In genomic region chr12:56461235-56462159, GRCh38 we compare ENCODE assay signal across 1 cellular context.
TF ChIP-seq lines count a peak whose summit lies in the region.

No MANE protein-coding gene starts in this region.

TF ChIP-seq in HepG2, 621 proteins besides CTCF, POLR2A, EP300 and RAD21:
- no peak for TF ChIP-seq ZNF329 (CRISPR knock-in tag; IDR thresholded peaks at IDR 0.05; ENCODE audit: low read depth)
- TF ChIP-seq TEAD3 (CRISPR knock-in tag; optimal IDR thresholded peaks at IDR 0.05; ENCODE audit: borderline replicate concordance), result peak; percentile 93
- peak; percentile 59; the same call in 1 of the 2 replicates for TF ChIP-seq NFE2L2 (IDR thresholded peaks at IDR 0.05; ENCODE audit: low read length)
- 0 out of 2 replicates have a peak, but pooled peaks have one; percentile 20 for TF ChIP-seq JUNB (CRISPR knock-in tag; IDR thresholded peaks at IDR 0.05; ENCODE audit: borderline replicate concordance)
- TF ChIP-seq RARA (CRISPR knock-in tag; IDR thresholded peaks at IDR 0.05), result peak; percentile 56
- TF ChIP-seq, protein P1, sequence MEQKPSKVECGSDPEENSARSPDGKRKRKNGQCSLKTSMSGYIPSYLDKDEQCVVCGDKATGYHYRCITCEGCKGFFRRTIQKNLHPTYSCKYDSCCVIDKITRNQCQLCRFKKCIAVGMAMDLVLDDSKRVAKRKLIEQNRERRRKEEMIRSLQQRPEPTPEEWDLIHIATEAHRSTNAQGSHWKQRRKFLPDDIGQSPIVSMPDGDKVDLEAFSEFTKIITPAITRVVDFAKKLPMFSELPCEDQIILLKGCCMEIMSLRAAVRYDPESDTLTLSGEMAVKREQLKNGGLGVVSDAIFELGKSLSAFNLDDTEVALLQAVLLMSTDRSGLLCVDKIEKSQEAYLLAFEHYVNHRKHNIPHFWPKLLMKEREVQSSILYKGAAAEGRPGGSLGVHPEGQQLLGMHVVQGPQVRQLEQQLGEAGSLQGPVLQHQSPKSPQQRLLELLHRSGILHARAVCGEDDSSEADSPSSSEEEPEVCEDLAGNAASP (CRISPR knock-in tag; IDR thresholded peaks at IDR 0.05; ENCODE audit: borderline replicate concordance), result peak; percentile 59; the same call in 1 of the 2 replicates
- TF ChIP-seq, protein P2, sequence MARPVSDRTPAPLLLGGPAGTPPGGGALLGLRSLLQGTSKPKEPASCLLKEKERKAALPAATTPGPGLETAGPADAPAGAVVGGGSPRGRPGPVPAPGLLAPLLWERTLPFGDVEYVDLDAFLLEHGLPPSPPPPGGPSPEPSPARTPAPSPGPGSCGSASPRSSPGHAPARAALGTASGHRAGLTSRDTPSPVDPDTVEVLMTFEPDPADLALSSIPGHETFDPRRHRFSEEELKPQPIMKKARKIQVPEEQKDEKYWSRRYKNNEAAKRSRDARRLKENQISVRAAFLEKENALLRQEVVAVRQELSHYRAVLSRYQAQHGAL (CRISPR knock-in tag; IDR thresholded peaks at IDR 0.05; ENCODE audit: not compliant biosample characterization), result no peak
- TF ChIP-seq ZBTB4 (CRISPR knock-in tag; IDR thresholded peaks at IDR 0.05; ENCODE audit: borderline replicate concordance), result no peak
- TF ChIP-seq PITX1 (CRISPR knock-in tag; IDR thresholded peaks at IDR 0.05), result peak; percentile 61; the same call in 1 of the 2 replicates
- no peak for TF ChIP-seq ZBTB42 (CRISPR knock-in tag; IDR thresholded peaks at IDR 0.05)
- TF ChIP-seq NR2F6 (IDR thresholded peaks at IDR 0.05), result peak; percentile 21; the same call in 1 of the 2 replicates
- peak; percentile 43 for TF ChIP-seq NR2F6 (CRISPR knock-in tag; IDR thresholded peaks at IDR 0.05)
- TF ChIP-seq PHB2 (IDR thresholded peaks at IDR 0.05; ENCODE audit: partially characterized antibody), result no peak
- TF ChIP-seq ZNF138 (CRISPR knock-in tag; IDR thresholded peaks at IDR 0.05; ENCODE audit: low read depth), result no peak
- TF ChIP-seq GATAD2A (CRISPR knock-in tag; IDR thresholded peaks at IDR 0.05), result peak; percentile 28; the same call in 1 of the 2 replicates
- peak; percentile 48; the same call in 1 of the 2 replicates for TF ChIP-seq ZMYM3 (CRISPR knock-in tag; IDR thresholded peaks at IDR 0.05)
- TF ChIP-seq, protein P3, sequence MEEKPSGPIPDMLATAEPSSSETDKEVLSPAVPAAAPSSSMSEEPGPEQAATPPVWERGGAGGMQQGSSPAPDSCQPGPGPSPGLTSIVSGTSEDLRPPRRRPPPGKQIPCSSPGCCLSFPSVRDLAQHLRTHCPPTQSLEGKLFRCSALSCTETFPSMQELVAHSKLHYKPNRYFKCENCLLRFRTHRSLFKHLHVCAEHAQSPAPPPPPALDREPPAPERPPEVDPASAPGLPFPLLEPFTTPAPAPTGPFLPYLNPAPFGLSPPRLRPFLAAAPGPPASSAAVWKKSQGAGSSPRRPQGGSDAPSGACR (CRISPR knock-in tag; IDR thresholded peaks at IDR 0.05), result no peak
- no peak for TF ChIP-seq GATAD1 (CRISPR knock-in tag; IDR thresholded peaks at IDR 0.05)
- TF ChIP-seq ZNF569 (CRISPR knock-in tag; IDR thresholded peaks at IDR 0.05; ENCODE audit: borderline replicate concordance), result no peak
- TF ChIP-seq BHLHE40 (IDR thresholded peaks at IDR 0.05; ENCODE audit: low read length), result peak; percentile 86
- 0 out of 2 replicates have a peak, but pooled peaks have one; percentile 39 for TF ChIP-seq POGZ (CRISPR knock-in tag; IDR thresholded peaks at IDR 0.05)
- TF ChIP-seq, protein P4, sequence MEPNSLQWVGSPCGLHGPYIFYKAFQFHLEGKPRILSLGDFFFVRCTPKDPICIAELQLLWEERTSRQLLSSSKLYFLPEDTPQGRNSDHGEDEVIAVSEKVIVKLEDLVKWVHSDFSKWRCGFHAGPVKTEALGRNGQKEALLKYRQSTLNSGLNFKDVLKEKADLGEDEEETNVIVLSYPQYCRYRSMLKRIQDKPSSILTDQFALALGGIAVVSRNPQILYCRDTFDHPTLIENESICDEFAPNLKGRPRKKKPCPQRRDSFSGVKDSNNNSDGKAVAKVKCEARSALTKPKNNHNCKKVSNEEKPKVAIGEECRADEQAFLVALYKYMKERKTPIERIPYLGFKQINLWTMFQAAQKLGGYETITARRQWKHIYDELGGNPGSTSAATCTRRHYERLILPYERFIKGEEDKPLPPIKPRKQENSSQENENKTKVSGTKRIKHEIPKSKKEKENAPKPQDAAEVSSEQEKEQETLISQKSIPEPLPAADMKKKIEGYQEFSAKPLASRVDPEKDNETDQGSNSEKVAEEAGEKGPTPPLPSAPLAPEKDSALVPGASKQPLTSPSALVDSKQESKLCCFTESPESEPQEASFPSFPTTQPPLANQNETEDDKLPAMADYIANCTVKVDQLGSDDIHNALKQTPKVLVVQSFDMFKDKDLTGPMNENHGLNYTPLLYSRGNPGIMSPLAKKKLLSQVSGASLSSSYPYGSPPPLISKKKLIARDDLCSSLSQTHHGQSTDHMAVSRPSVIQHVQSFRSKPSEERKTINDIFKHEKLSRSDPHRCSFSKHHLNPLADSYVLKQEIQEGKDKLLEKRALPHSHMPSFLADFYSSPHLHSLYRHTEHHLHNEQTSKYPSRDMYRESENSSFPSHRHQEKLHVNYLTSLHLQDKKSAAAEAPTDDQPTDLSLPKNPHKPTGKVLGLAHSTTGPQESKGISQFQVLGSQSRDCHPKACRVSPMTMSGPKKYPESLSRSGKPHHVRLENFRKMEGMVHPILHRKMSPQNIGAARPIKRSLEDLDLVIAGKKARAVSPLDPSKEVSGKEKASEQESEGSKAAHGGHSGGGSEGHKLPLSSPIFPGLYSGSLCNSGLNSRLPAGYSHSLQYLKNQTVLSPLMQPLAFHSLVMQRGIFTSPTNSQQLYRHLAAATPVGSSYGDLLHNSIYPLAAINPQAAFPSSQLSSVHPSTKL (CRISPR knock-in tag; IDR thresholded peaks at IDR 0.05), result peak; percentile 32; the same call in 1 of the 2 replicates
- peak in 1 of 2 experiments; percentile 68; a peak in 2 of 4 replicates for TF ChIP-seq NR2F1 (CRISPR knock-in tag; IDR thresholded peaks at IDR 0.05)
- TF ChIP-seq SALL1 (CRISPR knock-in tag; IDR thresholded peaks at IDR 0.05), result peak; percentile 47; the same call in 1 of the 2 replicates
- 0 out of 2 replicates have a peak, but pooled peaks have one; percentile 26 for TF ChIP-seq ZNF280D (CRISPR knock-in tag; IDR thresholded peaks at IDR 0.05)
- peak; percentile 39 for TF ChIP-seq SKI (IDR thresholded peaks at IDR 0.05; ENCODE audit: partially characterized antibody)
- no peak for TF ChIP-seq ZNF703 (CRISPR knock-in tag; IDR thresholded peaks at IDR 0.05; ENCODE audit: borderline replicate concordance)
- no peak for TF ChIP-seq ZNF839 (CRISPR knock-in tag; IDR thresholded peaks at IDR 0.05; ENCODE audit: borderline replicate concordance)
- TF ChIP-seq HNF4A (CRISPR knock-in tag; IDR thresholded peaks at IDR 0.05), result peak; percentile 54; the same call in 1 of the 2 replicates
- no peak for TF ChIP-seq ZNF792 (CRISPR knock-in tag; IDR thresholded peaks at IDR 0.05)
- TF ChIP-seq TCF7L2 (IDR thresholded peaks at IDR 0.05; ENCODE audit: low read depth, low read length), result no peak
- TF ChIP-seq KDM1A (CRISPR knock-in tag; IDR thresholded peaks at IDR 0.05), result 0 out of 2 replicates have a peak, but pooled peaks have one; percentile 4
- peak; percentile 97 for TF ChIP-seq ZNF770 (CRISPR knock-in tag; IDR thresholded peaks at IDR 0.05)
- 0 out of 2 replicates have a peak, but pooled peaks have one; percentile 29 for TF ChIP-seq ADNP (CRISPR knock-in tag; IDR thresholded peaks at IDR 0.05)
- peak; percentile 31; the same call in 1 of the 2 replicates for TF ChIP-seq RFX1 (IDR thresholded peaks at IDR 0.05)
- 0 out of 2 replicates have a peak, but pooled peaks have one; percentile 3 for TF ChIP-seq HNF4G (IDR thresholded peaks at IDR 0.05; ENCODE audit: borderline replicate concordance, low read depth, low read length)
- TF ChIP-seq HNF4G (CRISPR knock-in tag; IDR thresholded peaks at IDR 0.05; ENCODE audit: borderline replicate concordance, low read depth), result no peak
- TF ChIP-seq AHR (CRISPR knock-in tag; IDR thresholded peaks at IDR 0.05), result no peak
- TF ChIP-seq ARNT2 (CRISPR knock-in tag; IDR thresholded peaks at IDR 0.05; ENCODE audit: low read depth), result no peak
